ENCODE assay signal across 8 cellular contexts in genomic region chr13:111177081-111177711, GRCh38.
DNase-seq lines count a peak whose midpoint lies in the region; ATAC-seq and TF ChIP-seq lines count a peak whose summit lies in the region.

No MANE protein-coding gene starts in this region.

- peaks cover 71% of the 10 kb centered on the region for H3K4me1 Mint-ChIP-seq in central memory CD8-positive, alpha-beta T cell

- H3K36me3 ChIP-seq in mesenchymal stem cell (ENCODE audit: control insufficient read depth in 1 of 2, insufficient read depth in 2 of 2, low read depth in 1 of 2, low read length in 2 of 2) = peaks cover 13 to 34% of the 10 kb centered on the region in 2 experiments
- H3K36me3 ChIP-seq in upper lobe of left lung = peaks cover 0 to 9% (median 3%) of the 10 kb centered on the region in 4 donors

- peak; percentile 8 for DNase-seq in CD1c-positive myeloid dendritic cell (ENCODE audit: extremely low spot score)
- peak; percentile 93 to 96 for DNase-seq in SHP77 (lab: John Stamatoyannopoulos, UW)
- no peak for DNase-seq in central memory CD8-positive, alpha-beta T cell (ENCODE audit: low spot score in 2 of 2)
- DNase-seq in mesenchymal stem cell = peak; percentile 23
- DNase-seq in upper lobe of left lung = peak; percentile 45 to 47
- no peak for DNase-seq in germinal center (ENCODE audit: low spot score)
- no peak for DNase-seq in posterior vena cava (ENCODE audit: low spot score)

- H3K18ac ChIP-seq in mesenchymal stem cell (ENCODE audit: low read depth in 1 of 2, low read length in 2 of 2) = no peak overlapping the region

- TF ChIP-seq CTCF in upper lobe of left lung (IDR thresholded peaks at IDR 0.05) = no peak

- H3K36me3 Mint-ChIP-seq in central memory CD8-positive, alpha-beta T cell (ENCODE audit: insufficient read depth) = peaks cover 7% of the 10 kb centered on the region

- H3K27me3 Mint-ChIP-seq in central memory CD8-positive, alpha-beta T cell = no peaks in the 10 kb centered on the region

- H3K9me3 Mint-ChIP-seq in central memory CD8-positive, alpha-beta T cell = no peaks in the 10 kb centered on the region

- peak; percentile 70 for ATAC-seq in GM21737 (IDR thresholded peaks at IDR 0.05; ENCODE audit: unreplicated experiment)
- peak; percentile 70 for ATAC-seq in central memory CD8-positive, alpha-beta T cell (replicated peaks; ENCODE audit: extremely low read depth, poor library complexity, severe bottlenecking)
- peak; percentile 58 to 59 for ATAC-seq in upper lobe of left lung (ENCODE audit: low FRiP score in 2 of 2)

- peak overlapping the region; percentile 32 for H3K4me3 Mint-ChIP-seq in central memory CD8-positive, alpha-beta T cell

- no peak overlapping the region for H2BK120ac ChIP-seq in mesenchymal stem cell (ENCODE audit: low read depth, low read length)

- no peak for TF ChIP-seq POLR2A in upper lobe of left lung (IDR thresholded peaks at IDR 0.05)

- peak overlapping the region; percentile 79 for H3K27ac Mint-ChIP-seq in central memory CD8-positive, alpha-beta T cell (ENCODE audit: low read depth)

- H3K27ac ChIP-seq in mesenchymal stem cell (ENCODE audit: low read length, poor library complexity, severe bottlenecking) (peak overlapping the region; percentile 13), upper lobe of left lung (peak overlapping the region; percentile 57 to 84 (median 64))

- TF ChIP-seq EP300 in upper lobe of left lung (IDR thresholded peaks at IDR 0.05) = peak in 1 of 4 donors; percentile 49

- H3K4me3 ChIP-seq in mesenchymal stem cell (ENCODE audit: insufficient read depth in 1 of 2, low read depth in 1 of 2, low read length in 2 of 2) (no peak overlapping the region), upper lobe of left lung (no peak overlapping the region)

- WGBS in mesenchymal stem cell = 87% methylated on average over 14 of the region's 14 CpGs
- WGBS in upper lobe of left lung, 2 donors = 57 to 60% methylated on average over 6 to 14 of the region's 14 CpGs

- peaks cover 13% of the 10 kb centered on the region for H3K4me1 ChIP-seq in mesenchymal stem cell (ENCODE audit: control insufficient read depth, insufficient read depth, low read depth, low read length)
- peaks cover 17 to 30% (median 20%) of the 10 kb centered on the region in 4 donors for H3K4me1 ChIP-seq in upper lobe of left lung

- H3K9ac ChIP-seq in mesenchymal stem cell (ENCODE audit: low read length) = no peak overlapping the region

- H2BK12ac ChIP-seq in mesenchymal stem cell (ENCODE audit: low read length in 2 of 2) = no peak overlapping the region

- no peak overlapping the region for H2BK5ac ChIP-seq in mesenchymal stem cell (ENCODE audit: low read depth, low read length, poor library complexity, severe bottlenecking)

- H3K27me3 ChIP-seq in mesenchymal stem cell (ENCODE audit: control insufficient read depth in 1 of 2, insufficient read depth in 1 of 2, low read length in 2 of 2) (no peaks in the 10 kb centered on the region), upper lobe of left lung (no peaks in the 10 kb centered on the region)

- no peak overlapping the region for H3K4me2 ChIP-seq in mesenchymal stem cell (ENCODE audit: low read length, poor library complexity, severe bottlenecking)

- H2AFZ ChIP-seq in mesenchymal stem cell (ENCODE audit: low read depth, low read length) = no peak overlapping the region

- no peak overlapping the region for H2AK5ac ChIP-seq in mesenchymal stem cell (ENCODE audit: low read length, severe bottlenecking)

- intact Hi-C loops in posterior vena cava (cut with DNase I) = no loop called here

- H3K9me3 ChIP-seq in mesenchymal stem cell (ENCODE audit: control insufficient read depth, low read length) (no peaks in the 10 kb centered on the region), upper lobe of left lung (no peaks in the 10 kb centered on the region)

- peak overlapping the region in 1 of 2 experiments; percentile 42 for H3K23ac ChIP-seq in mesenchymal stem cell (ENCODE audit: low read length in 2 of 2)

- no peak overlapping the region for H4K8ac ChIP-seq in mesenchymal stem cell (ENCODE audit: low read length)

- no peak overlapping the region for H2BK15ac ChIP-seq in mesenchymal stem cell (ENCODE audit: low read depth, poor library complexity, severe bottlenecking)

- no peak overlapping the region for H3K4ac ChIP-seq in mesenchymal stem cell (ENCODE audit: low read depth in 1 of 2, low read length in 2 of 2)

- H4K91ac ChIP-seq in mesenchymal stem cell (ENCODE audit: low read length) = no peak overlapping the region

- H3K14ac ChIP-seq in mesenchymal stem cell (ENCODE audit: low read length in 2 of 2) = no peak overlapping the region

- H3K79me1 ChIP-seq in mesenchymal stem cell (replicated peaks; ENCODE audit: low read length, poor library complexity, severe bottlenecking) = peaks cover 39% of the 10 kb centered on the region

Comparison
In these comparisons a context has a peak if more than half of its experiments do, and no peak if none do; other contexts are left out.
1. DNase-seq: peak in CD1c-positive myeloid dendritic cell (single experiment), SHP77 (2 of 2), mesenchymal stem cell (single experiment) and upper lobe of left lung (2 of 2); none in central memory CD8-positive, alpha-beta T cell (0 of 2), germinal center (single experiment) and posterior vena cava (single experiment).
2. Peak in every context shown above with its lines, with median percentiles within 50 percentile points of each other: ATAC-seq.